Comparison of ENCODE assay signal across 11 cellular contexts in the genomic region with DNA sequence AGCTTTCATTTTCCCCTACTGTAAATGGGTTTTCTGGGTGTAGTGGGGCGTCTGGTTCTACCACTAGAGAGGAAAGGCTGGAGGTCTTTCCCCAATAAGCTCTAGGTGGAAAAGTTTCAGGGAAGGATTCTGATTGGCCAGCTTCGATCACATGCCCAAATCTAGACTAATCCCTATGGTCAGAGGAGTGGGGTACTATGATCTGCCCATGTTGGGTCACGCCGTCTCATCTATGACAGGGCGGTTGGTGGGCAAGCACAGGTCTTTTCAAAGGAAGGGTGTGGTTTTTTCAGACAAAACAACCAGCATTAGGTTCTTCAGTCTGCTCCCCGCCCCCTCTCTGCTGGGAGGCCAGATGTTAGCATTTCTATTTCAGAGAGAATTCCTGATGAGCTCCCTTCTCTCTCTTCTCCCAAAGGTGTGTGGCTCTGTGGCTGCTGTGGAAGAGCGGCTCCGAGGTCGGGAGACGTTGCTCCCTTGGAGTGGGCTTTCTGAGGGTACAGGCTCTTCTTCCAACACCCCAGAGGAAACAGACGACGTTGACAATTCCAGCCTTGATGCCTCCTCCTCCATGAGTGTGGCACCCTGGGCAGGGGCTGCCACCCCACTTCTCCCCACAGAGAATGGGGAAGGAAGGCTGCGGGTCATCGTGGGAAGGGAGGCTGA. TPM values are rescaled to one million over a fixed set of nuclear protein-coding genes. Genes with fewer than 3 reads are reported as not detected.
DNase-seq lines count a peak whose midpoint lies in the region; ATAC-seq and TF ChIP-seq lines count a peak whose summit lies in the region.
"Had no signal": no experiment of that assay in that cellular context is flagged by ENCODE, and none has a peak within 500 bp of the region (broad histone marks: within the 10 kb centered on the region; RNA-seq: fewer than 3 reads in every experiment).

No MANE protein-coding gene starts in this region.

- H3K27ac Mint-ChIP-seq in natural killer cell treated with Interleukin-12 subunit alpha and Interleukin-12 subunit beta and Interleukin-15 and Interleukin-18, amount 100 ng/mL, for 72 hours: peak overlapping the region; percentile 71 to 80

- CTCF ChIA-PET in RWPE1 (lab: Yijun Ruan, JAX): interaction anchor here (0.5 to 0.6 kb wide), 2 partner anchors 18 to 119 kb away, joined by 3 read pairs; no protein-coding TSS in a partner anchor

- 0 out of 2 replicates have a peak overlapping the region, but pooled peaks have one; percentile 2 for H3K27ac ChIP-seq in RWPE1
- peak overlapping the region in 1 of 8 donors; percentile 7 for H3K27ac ChIP-seq in spleen
- H3K27ac ChIP-seq: right lobe of liver, tibial artery had no signal

- peaks cover 0 to 36% (median 17%) of the 10 kb centered on the region in 6 donors for H3K4me1 ChIP-seq in spleen
- H3K4me1 ChIP-seq: right lobe of liver, tibial artery had no signal

- H3K4me1 Mint-ChIP-seq in natural killer cell treated with Interleukin-12 subunit alpha and Interleukin-12 subunit beta and Interleukin-15 and Interleukin-18, amount 100 ng/mL, for 72 hours (ENCODE audit: low read depth in 2 of 2): peaks cover 37 to 44% of the 10 kb centered on the region in 2 donors

- WGBS in spleen, 5 donors: 73 to 84% (median 80%) methylated on average over 11 to 14 of the region's 14 CpGs

- DNase-seq in GM12865 (ENCODE audit: low read depth) (peak; percentile 51), RWPE1 (ENCODE audit: low spot score) (no peak), activated T-helper 1 cell treated with Interleukin-2 at 50 U/mL for 16 hours (ENCODE audit: low read depth) (peak; percentile 15), spleen (no peak), mesenteric fat pad (ENCODE audit: low spot score) (no peak), SHP77 treated with DMSO at 0.1 percent for 48 hours (lab: John Stamatoyannopoulos, UW) (no peak)
- no peak for DNase-seq in natural killer cell treated with Interleukin-12 subunit alpha and Interleukin-12 subunit beta and Interleukin-15 and Interleukin-18, amount 100 ng/mL, for 72 hours (ENCODE audit: low spot score)
- DNase-seq: NCI-H226, right lobe of liver, tibial artery had no signal

- H3K9me3 Mint-ChIP-seq in natural killer cell treated with Interleukin-12 subunit alpha and Interleukin-12 subunit beta and Interleukin-15 and Interleukin-18, amount 100 ng/mL, for 72 hours: no peaks in the 10 kb centered on the region

- no peaks in the 10 kb centered on the region for H3K9me3 ChIP-seq in spleen
- H3K9me3 ChIP-seq: right lobe of liver, tibial artery had no signal

- intact Hi-C loops in spleen (cut with DNase I; ENCODE audit: low total_unique reads): no loop called here

- no peaks in the 10 kb centered on the region for H3K27me3 ChIP-seq in spleen (replicated peaks in 1 of 7)
- H3K27me3 ChIP-seq: right lobe of liver, tibial artery had no signal

- no peaks in the 10 kb centered on the region for H3K27me3 Mint-ChIP-seq in natural killer cell treated with Interleukin-12 subunit alpha and Interleukin-12 subunit beta and Interleukin-15 and Interleukin-18, amount 100 ng/mL, for 72 hours

- H3K4me3 Mint-ChIP-seq in natural killer cell treated with Interleukin-12 subunit alpha and Interleukin-12 subunit beta and Interleukin-15 and Interleukin-18, amount 100 ng/mL, for 72 hours: peak overlapping the region; percentile 17

- H3K36me3 Mint-ChIP-seq in natural killer cell treated with Interleukin-12 subunit alpha and Interleukin-12 subunit beta and Interleukin-15 and Interleukin-18, amount 100 ng/mL, for 72 hours: peaks cover 32% of the 10 kb centered on the region

- H3K36me3 ChIP-seq in spleen: peaks cover 0 to 82% (median 33%) of the 10 kb centered on the region in 6 donors

- TF ChIP-seq POLR2A in spleen (IDR thresholded peaks at IDR 0.05): no peak

- no peak for ATAC-seq in natural killer cell treated with Interleukin-12 subunit alpha and Interleukin-12 subunit beta and Interleukin-15 and Interleukin-18, amount 100 ng/mL, for 72 hours

- H3K4me3 ChIP-seq in GM12865 (ENCODE audit: low read depth, low read length) (no peak overlapping the region), spleen (no peak overlapping the region)
- H3K4me3 ChIP-seq: right lobe of liver, tibial artery had no signal

- POLR2A ChIA-PET in RWPE1 (lab: Yijun Ruan, JAX; ENCODE audit: low non-redundant PET): interaction anchor here (0.6 kb wide), 1 partner anchor 292 kb away, joined by 3 read pairs; no protein-coding TSS in a partner anchor

- TF ChIP-seq CTCF in GM12865 (IDR thresholded peaks at IDR 0.05; ENCODE audit: insufficient read depth, low read depth, low read length, missing control alignments) (no peak), RWPE1 (conservative IDR thresholded peaks at IDR 0.05; ENCODE audit: low read depth) (no peak), spleen (IDR thresholded peaks at IDR 0.05 in 8 of 11, conservative IDR thresholded peaks at IDR 0.05 in 3 of 11) (no peak)

RNA-seq across cellular contexts. Expression of a gene that starts 9.8 kb away (rescaled TPM):
- total RNA-seq in natural killer cell treated with Interleukin-12 subunit alpha and Interleukin-12 subunit beta and Interleukin-15 and Interleukin-18, amount 100 ng/mL, for 72 hours: 10 to 100 TPM; 66.3 to 93.3 TPM
- 10 to 100 TPM; 32.8 to 56.1 (median 48.6) TPM for total RNA-seq in spleen
- 10 to 100 TPM; 15.4 to 20.4 (median 16.2) TPM for polyA plus RNA-seq in spleen
- 34.7 TPM for total RNA-seq in mesenteric fat pad

RNA-seq across cellular contexts. Expression of a gene that starts 54.3 kb away (rescaled TPM):
- under 1 TPM; 0.69 to 0.78 TPM for total RNA-seq in natural killer cell treated with Interleukin-12 subunit alpha and Interleukin-12 subunit beta and Interleukin-15 and Interleukin-18, amount 100 ng/mL, for 72 hours
- total RNA-seq in spleen (1 to 10 TPM; 1.1 to 8.0 (median 3.8) TPM), mesenteric fat pad (2.1 TPM)
- 1 to 10 TPM; 3.6 to 6.6 (median 5.0) TPM for polyA plus RNA-seq in spleen
- polyA plus RNA-seq: keratinocyte had no signal

Comparison
In these comparisons a context has a peak if more than half of its experiments do, and no peak if none do; other contexts are left out.
1. DNase-seq: peak in GM12865 (single experiment) and activated T-helper 1 cell treated with Interleukin-2 at 50 U/mL for 16 hours (single experiment); none in RWPE1 (single experiment), natural killer cell treated with Interleukin-12 subunit alpha and Interleukin-12 subunit beta and Interleukin-15 and Interleukin-18, amount 100 ng/mL, for 72 hours (single experiment), spleen (single experiment), mesenteric fat pad (single experiment) and SHP77 treated with DMSO at 0.1 percent for 48 hours (single experiment).